Comparison of ENCODE assay signal across 8 cellular contexts in the genomic region with DNA sequence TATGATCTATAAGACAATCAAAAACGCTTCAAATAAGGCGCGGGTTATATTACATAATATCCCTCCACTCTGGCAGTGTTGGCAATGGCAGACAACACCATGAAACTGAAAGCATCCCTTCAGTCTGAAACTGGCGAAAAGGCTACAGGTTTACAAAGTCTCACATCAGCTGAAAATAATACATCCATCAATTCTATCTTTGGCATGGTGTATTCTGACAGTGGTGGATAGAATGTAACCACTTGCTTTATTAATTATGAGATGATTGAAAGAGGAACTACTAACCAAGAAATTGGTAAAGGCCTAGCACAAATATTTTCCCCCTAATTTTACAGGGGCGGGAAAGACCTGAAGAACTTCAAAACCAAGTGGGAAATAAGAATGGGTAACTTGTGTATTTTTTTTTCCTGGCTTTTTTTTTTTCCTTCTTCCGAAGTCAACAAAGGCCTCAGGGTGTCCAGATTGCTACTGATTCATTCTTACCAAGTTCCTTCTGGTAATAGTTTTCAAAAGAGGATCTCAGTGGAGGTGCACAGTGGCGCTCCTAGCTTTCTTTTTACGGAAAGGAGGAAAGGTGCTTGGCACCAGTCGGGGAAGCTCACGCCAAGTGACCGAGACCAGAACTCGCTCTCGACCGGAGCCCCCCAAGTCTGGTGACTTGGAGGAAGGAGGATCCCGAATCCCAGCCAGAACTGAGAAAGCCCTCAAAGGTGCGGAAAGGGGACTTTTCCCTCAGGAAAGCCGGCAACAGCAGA. TPM values are rescaled to one million over a fixed set of nuclear protein-coding genes. Genes with fewer than 3 reads are reported as not detected.
A peak's percentile ranks its signal among the peaks of the same experiment; 100 is the strongest.
DNase-seq lines count a peak whose midpoint lies in the region; ATAC-seq, FAIRE-seq and TF ChIP-seq lines count a peak whose summit lies in the region.

No MANE protein-coding gene starts in this region.

- no peaks in the 10 kb centered on the region for H3K9me3 ChIP-seq in ectodermal cell (ENCODE audit: control insufficient read depth, low read length)
- H3K9me3 ChIP-seq in mucosa of descending colon = no peaks in the 10 kb centered on the region

- H3K4me3 ChIP-seq in ectodermal cell (ENCODE audit: insufficient read depth, low read depth, low read length) = peak overlapping the region; percentile 66
- peak overlapping the region; percentile 87 for H3K4me3 ChIP-seq in mucosa of descending colon

- H3K27ac ChIP-seq in ectodermal cell (ENCODE audit: insufficient read depth, low read depth, low read length, poor library complexity, severe bottlenecking) = peak overlapping the region; percentile 65

- 20 to 25% methylated on average over 16 to 17 of the region's 17 CpGs for WGBS in ectodermal cell, 2 experiments

- DNase-seq in ACHN (peak; percentile 44), GM12892 (ENCODE audit: insufficient read length) (peak; percentile 23), RKO (ENCODE audit: low spot score) (peak; percentile 49), mucosa of descending colon (peak in 1 of 3 donors; percentile 8), Ammon's horn (ENCODE audit: low spot score) (no peak), 8988T (no peak)

- ATAC-seq in HG02981 (IDR thresholded peaks at IDR 0.05; ENCODE audit: unreplicated experiment) (peak; percentile 12), mucosa of descending colon (peak; percentile 11)

- intact Hi-C loops in mucosa of descending colon (cut with DNase I, micrococcal nuclease) = no loop called here

- H3K27me3 ChIP-seq in ectodermal cell (ENCODE audit: control insufficient read depth, insufficient read depth, low read length, poor library complexity, severe bottlenecking) = no peaks in the 10 kb centered on the region

- TF ChIP-seq POLR2A in GM12892 (IDR thresholded peaks at IDR 0.05; ENCODE audit: low read depth, low read length) = no peak

- in situ Hi-C loops in ACHN (cut with HindIII; ENCODE audit: low pct_ligation_motif_present, low pct_unique_long_range_greater_than_20kb, low sequenced_read_pairs) = no loop called here

- no peak for FAIRE-seq in GM12892 (lab: Jason Lieb, UNC)

- H3K4me1 ChIP-seq in ectodermal cell (ENCODE audit: control insufficient read depth, insufficient read depth, low read length) (peaks cover 6% of the 10 kb centered on the region), mucosa of descending colon (ENCODE audit: low read depth) (peaks cover 7% of the 10 kb centered on the region)

- no peak for TF ChIP-seq CTCF in mucosa of descending colon (IDR thresholded peaks at IDR 0.05)

- H3K36me3 ChIP-seq in ectodermal cell (ENCODE audit: control insufficient read depth, insufficient read depth, low read length) = no peaks in the 10 kb centered on the region
- H3K36me3 ChIP-seq in mucosa of descending colon (ENCODE audit: low read depth) = no peaks in the 10 kb centered on the region

RNA-seq across cellular contexts. Expression of gene UBA6, which starts 0.7 kb away (rescaled TPM):
- 34.0 TPM for polyA plus RNA-seq in GM12892 (2012; ENCODE audit: missing spikeins)
- polyA plus RNA-seq in ectodermal cell (2013, experiment 1 of 4) = 51.5 TPM
- 48.0 TPM for polyA plus RNA-seq in ectodermal cell (2013, experiment 2 of 4)
- polyA plus RNA-seq in ectodermal cell (2013, experiment 3 of 4) = 40.0 TPM
- 54.8 TPM for polyA plus RNA-seq in ectodermal cell (2013, experiment 4 of 4)
- 10 to 100 TPM; 35.1 to 49.2 (median 47.9) TPM for total RNA-seq in mucosa of descending colon

RNA-seq across cellular contexts. Expression of gene GNRHR, which starts 53.9 kb away (rescaled TPM):
- 0.23 TPM for polyA plus RNA-seq in GM12892 (2012; ENCODE audit: missing spikeins)
- not detected for polyA plus RNA-seq in ectodermal cell (2013, experiment 1 of 4)
- polyA plus RNA-seq in ectodermal cell (2013, experiment 2 of 4) = not detected
- polyA plus RNA-seq in ectodermal cell (2013, experiment 3 of 4) = not detected
- not detected for polyA plus RNA-seq in ectodermal cell (2013, experiment 4 of 4)
- total RNA-seq in mucosa of descending colon = not detected

Comparison
In these comparisons a context has a peak if more than half of its experiments do, and no peak if none do; other contexts are left out.
1. DNase-seq: peak in ACHN (single experiment), GM12892 (single experiment) and RKO (single experiment); none in Ammon's horn (single experiment) and 8988T (single experiment).